In genomic region chr3:63193647-63194046, GRCh38 we compare ENCODE assay signal across 8 cellular contexts.
A peak's percentile ranks its signal among the peaks of the same experiment; 100 is the strongest.
DNase-seq lines count a peak whose midpoint lies in the region; ATAC-seq, FAIRE-seq and TF ChIP-seq lines count a peak whose summit lies in the region.

No MANE protein-coding gene starts in this region.

- peak; percentile 46 for ATAC-seq in GM23338
- no peak for ATAC-seq in GM21619 (IDR thresholded peaks at IDR 0.05; ENCODE audit: unreplicated experiment)

- no peak overlapping the region for H2AFZ ChIP-seq in GM23338

- H3K79me2 ChIP-seq in GM23338 (replicated peaks; ENCODE audit: insufficient read depth) = no peaks in the 10 kb centered on the region

- no peaks in the 10 kb centered on the region for H3K27me3 ChIP-seq in GM23338 (ENCODE audit: insufficient read depth)

- H3K4me1 ChIP-seq in GM23338 (ENCODE audit: insufficient read depth) = no peaks in the 10 kb centered on the region

- H3K4me1 Mint-ChIP-seq in GM23338 = peaks cover 2% of the 10 kb centered on the region; the same call in 1 of the 3 replicates

- H3K4me3 Mint-ChIP-seq in GM23338 = no peak overlapping the region

- H3K27me3 Mint-ChIP-seq in GM23338 (ENCODE audit: insufficient read depth, low read depth, poor library complexity) = no peaks in the 10 kb centered on the region

- peak; percentile 68 to 82 for TF ChIP-seq CTCF in GM23338 (conservative IDR thresholded peaks at IDR 0.05; ENCODE audit: low read depth in 2 of 2)

- H3F3A ChIP-seq in GM23338 (replicated peaks; ENCODE audit: low read depth) = no peaks in the 10 kb centered on the region

- no peaks in the 10 kb centered on the region for H3K36me3 ChIP-seq in GM23338 (ENCODE audit: insufficient read depth)

- H3K36me3 Mint-ChIP-seq in GM23338 (ENCODE audit: low read depth) = no peaks in the 10 kb centered on the region; the same call in 2 of the 3 replicates

- H4K20me1 ChIP-seq in GM23338 (replicated peaks; ENCODE audit: insufficient read depth) = no peaks in the 10 kb centered on the region

- no peaks in the 10 kb centered on the region for H3K9me2 ChIP-seq in GM23338 (ENCODE audit: insufficient read depth)

- H3K27ac Mint-ChIP-seq in GM23338 = 0 out of 2 replicates have a peak overlapping the region, but pooled peaks have one; percentile 17

- H3K27ac ChIP-seq in GM23338 (ENCODE audit: low read depth) = no peak overlapping the region

- FAIRE-seq in endometrium (lab: Jason Lieb, UNC) = peak; percentile 57

- DNase-seq in GM23338 (ENCODE audit: low spot score) (peak; percentile 77), NCI-H2227 (lab: John Stamatoyannopoulos, UW; ENCODE audit: unreplicated experiment) (peak; percentile 45), renal cortical epithelial cell (ENCODE audit: low read depth) (peak; percentile 11), occipital lobe (lab: John Stamatoyannopoulos, UW) (no peak), GF-D8 (lab: John Stamatoyannopoulos, UW) (no peak)
- DNase-seq in activated CD4-positive, alpha-beta T cell treated with anti-CD3 and anti-CD28 coated beads, Interleukin-2, amount 50 U/mL, for 48 hours = no peak

- no peak overlapping the region for H3K4me3 ChIP-seq in GM23338

- no peaks in the 10 kb centered on the region for H3K9me3 Mint-ChIP-seq in GM23338

- H3K4me2 ChIP-seq in GM23338 = no peak overlapping the region

TF ChIP-seq in GM23338, 12 proteins besides CTCF, POLR2A, EP300 and RAD21:
- TF ChIP-seq ZNF114 (CRISPR knock-in tag; IDR thresholded peaks at IDR 0.05) = no peak
- no peak for TF ChIP-seq REST (IDR thresholded peaks at IDR 0.05; ENCODE audit: unreplicated experiment)
- no peak for TF ChIP-seq CREB1 (CRISPR knock-in tag; IDR thresholded peaks at IDR 0.05; ENCODE audit: low read depth)
- TF ChIP-seq NANOG (IDR thresholded peaks at IDR 0.05; ENCODE audit: borderline replicate concordance) = no peak
- TF ChIP-seq STAT1 (IDR thresholded peaks at IDR 0.05; ENCODE audit: unreplicated experiment) = no peak
- no peak for TF ChIP-seq EZH2phosphoT487 (IDR thresholded peaks at IDR 0.05; ENCODE audit: unreplicated experiment)
TF ChIP-seq in GM23338: peak in this region for 0.

Comparison
In these comparisons a context has a peak if more than half of its experiments do, and no peak if none do; other contexts are left out.
1. DNase-seq: peak in GM23338 (single experiment), NCI-H2227 (single experiment) and renal cortical epithelial cell (single experiment); none in occipital lobe (single experiment), activated CD4-positive, alpha-beta T cell treated with anti-CD3 and anti-CD28 coated beads, Interleukin-2, amount 50 U/mL, for 48 hours (0 of 2) and GF-D8 (single experiment).